In the genomic region with DNA sequence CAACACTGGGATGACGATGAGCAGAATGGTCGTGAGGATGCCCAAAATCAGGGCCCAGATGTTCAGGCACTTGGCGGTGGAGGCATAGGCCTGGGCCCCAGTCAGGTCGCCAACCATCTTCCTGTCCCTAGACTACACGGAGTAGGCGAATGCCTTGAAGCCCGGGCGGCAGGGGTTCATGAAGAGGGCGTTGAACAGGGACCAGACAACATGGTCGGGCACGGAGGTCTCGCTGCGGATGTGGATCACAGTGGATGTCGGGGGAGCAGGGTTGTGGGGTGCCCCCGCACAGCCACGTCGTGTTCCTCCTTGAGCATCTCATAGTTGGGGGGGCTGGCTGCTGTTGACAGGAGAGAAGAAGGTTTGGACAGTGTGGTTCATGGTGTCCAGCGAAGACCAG, we compare ENCODE assay signal across 2 cellular contexts.
TF ChIP-seq lines count a peak whose summit lies in the region.

No MANE protein-coding gene starts in this region.

TF ChIP-seq in A549, 52 proteins besides CTCF, POLR2A, EP300 and RAD21 (continued from another document):
- TF ChIP-seq SMC3 (IDR thresholded peaks at IDR 0.05): no peak
- no peak for TF ChIP-seq CEBPB (IDR thresholded peaks at IDR 0.05)
- TF ChIP-seq E2F6 (IDR thresholded peaks at IDR 0.05; ENCODE audit: borderline replicate concordance, low read depth): no peak
- no peak for TF ChIP-seq FOSL2 (IDR thresholded peaks at IDR 0.05)
- no peak for TF ChIP-seq FOSL2 (CRISPR knock-in tag; IDR thresholded peaks at IDR 0.05)
- no peak for TF ChIP-seq TP53 (CRISPR knock-in tag; IDR thresholded peaks at IDR 0.05)
- TF ChIP-seq HEYL (CRISPR knock-in tag; IDR thresholded peaks at IDR 0.05): no peak
- no peak for TF ChIP-seq JUNB (IDR thresholded peaks at IDR 0.05)
- no peak for TF ChIP-seq ZFP36 (IDR thresholded peaks at IDR 0.05; ENCODE audit: borderline replicate concordance, partially characterized antibody)
- TF ChIP-seq SREBF2 (IDR thresholded peaks at IDR 0.05): no peak
- TF ChIP-seq FOXS1 (CRISPR knock-in tag; IDR thresholded peaks at IDR 0.05): no peak
- no peak for TF ChIP-seq TFCP2L1 (CRISPR knock-in tag; IDR thresholded peaks at IDR 0.05)
- TF ChIP-seq, protein P1, sequence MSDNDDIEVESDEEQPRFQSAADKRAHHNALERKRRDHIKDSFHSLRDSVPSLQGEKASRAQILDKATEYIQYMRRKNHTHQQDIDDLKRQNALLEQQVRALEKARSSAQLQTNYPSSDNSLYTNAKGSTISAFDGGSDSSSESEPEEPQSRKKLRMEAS (IDR thresholded peaks at IDR 0.05): no peak
- TF ChIP-seq KDM1A (IDR thresholded peaks at IDR 0.05; ENCODE audit: low read depth): no peak
- no peak for TF ChIP-seq RCOR1 (IDR thresholded peaks at IDR 0.05; ENCODE audit: low read depth, low read length)
- no peak for TF ChIP-seq ZC3H11A (IDR thresholded peaks at IDR 0.05)

TF ChIP-seq in HCT116, 20 proteins besides CTCF, POLR2A, EP300 and RAD21:
- TF ChIP-seq, protein P1 (IDR thresholded peaks at IDR 0.05): no peak
- TF ChIP-seq CEBPB (IDR thresholded peaks at IDR 0.05; ENCODE audit: low read depth): no peak
- no peak for TF ChIP-seq EZH2 (IDR thresholded peaks at IDR 0.05)
- no peak for TF ChIP-seq ATF3 (IDR thresholded peaks at IDR 0.05)
- no peak for TF ChIP-seq ELF1 (IDR thresholded peaks at IDR 0.05; ENCODE audit: borderline replicate concordance, low read depth)
- no peak for TF ChIP-seq TCF7L2 (IDR thresholded peaks at IDR 0.05; ENCODE audit: borderline replicate concordance, extremely low read depth, insufficient read depth, insufficient read length)
- TF ChIP-seq ZNF274 (IDR thresholded peaks at IDR 0.05; ENCODE audit: low read depth, low read length): no peak
